16 cellular contexts compared by ENCODE assay signal in genomic region chr16:35188288-35189155, GRCh38.
A peak's percentile ranks its signal among the peaks of the same experiment; 100 is the strongest.
DNase-seq lines count a peak whose midpoint lies in the region; ATAC-seq, FAIRE-seq and TF ChIP-seq lines count a peak whose summit lies in the region.
"Had no signal": no experiment of that assay in that cellular context is flagged by ENCODE, and none has a peak within 500 bp of the region (broad histone marks: within the 10 kb centered on the region; RNA-seq: fewer than 3 reads in every experiment).

No MANE protein-coding gene starts in this region.

- no peaks in the 10 kb centered on the region for H3K36me3 ChIP-seq in SK-N-SH (replicated peaks in 1 of 2; ENCODE audit: control insufficient read depth in 1 of 2, insufficient read depth in 2 of 2, low read length in 1 of 2)
- no peaks in the 10 kb centered on the region for H3K36me3 ChIP-seq in HepG2 (replicated peaks in 1 of 2; ENCODE audit: control insufficient read depth in 1 of 2, insufficient read depth in 2 of 2, low read length in 2 of 2)
- H3K36me3 ChIP-seq: spleen had no signal

- H2AFZ ChIP-seq in SK-N-SH (ENCODE audit: low read depth) (no peak overlapping the region), HepG2 (ENCODE audit: low read length) (no peak overlapping the region)

- TF ChIP-seq EP300 in SK-N-SH (IDR thresholded peaks at IDR 0.05; ENCODE audit: borderline replicate concordance in 1 of 2, low read depth in 1 of 2, low read length in 1 of 2) (no peak), HepG2 (IDR thresholded peaks at IDR 0.05; ENCODE audit: low read depth in 2 of 2, low read length in 2 of 2) (no peak), HepG2 (CRISPR knock-in tag; IDR thresholded peaks at IDR 0.05; ENCODE audit: borderline replicate concordance) (no peak)

- H3K27ac ChIP-seq in SK-N-SH (ENCODE audit: low read depth in 2 of 2, low read length in 1 of 2) (no peak overlapping the region), HepG2 (ENCODE audit: extremely low read length, insufficient read depth, low read length) (no peak overlapping the region)
- H3K27ac ChIP-seq: RWPE1, spleen had no signal

- FAIRE-seq in HepG2 (lab: Jason Lieb, UNC) = no peak
- FAIRE-seq: islet of Langerhans had no signal

- no peaks in the 10 kb centered on the region for H3K9me2 ChIP-seq in SK-N-SH

- TF ChIP-seq POLR2A in HepG2 (IDR thresholded peaks at IDR 0.05; ENCODE audit: insufficient read depth in 1 of 2, low read depth in 2 of 2, low read length in 2 of 2) = no peak

- 18% methylated on average over 5 of the region's 8 CpGs for WGBS in SK-N-SH (ENCODE audit: low lambda C conversion rate)
- WGBS in HepG2 (ENCODE audit: low lambda C conversion rate) = 6% methylated on average over 6 of the region's 8 CpGs

- H3K4me2 ChIP-seq in SK-N-SH (no peak overlapping the region), HepG2 (ENCODE audit: low read depth, low read length) (no peak overlapping the region)

- ATAC-seq in HepG2 (peak; percentile 87), GM18907 (IDR thresholded peaks at IDR 0.05; ENCODE audit: unreplicated experiment) (no peak)
- ATAC-seq: activated CD4-positive, CD25-positive, alpha-beta regulatory T cell treated with anti-CD3 and anti-CD28 coated beads, Interleukin-2, amount 50 U/mL, for 24 hours had no signal

- TF ChIP-seq RAD21 in SK-N-SH (IDR thresholded peaks at IDR 0.05; ENCODE audit: low read length) (peak; percentile 58), HepG2 (CRISPR knock-in tag; IDR thresholded peaks at IDR 0.05) (no peak)

- BruUV-seq in HepG2 (replicated peaks; lab: Mats Ljungman, UMichigan) = no TSS peak

- in situ Hi-C loops in HepG2 (cut with HindIII; ENCODE audit: extremely low pct_ligation_motif_present, low pct_unique_long_range_greater_than_20kb) = no loop called here

- H3K4me3 ChIP-seq in Jurkat, Clone E6-1 (ENCODE audit: low read length) = no peak overlapping the region
- no peak overlapping the region for H3K4me3 ChIP-seq in SK-N-SH (ENCODE audit: low read depth in 2 of 2, low read length in 1 of 2)
- H3K4me3 ChIP-seq in HepG2 (replicated peaks in 1 of 3; ENCODE audit: insufficient read depth in 1 of 3, low read depth in 2 of 3, low read length in 3 of 3) = no peak overlapping the region
- H3K4me3 ChIP-seq: spleen had no signal

- TF ChIP-seq CTCF in SK-N-SH (IDR thresholded peaks at IDR 0.05) (peak; percentile 64), HepG2 (CRISPR knock-in tag; IDR thresholded peaks at IDR 0.05) (peak; percentile 19; the same call in 1 of the 2 replicates)

- peak; percentile 50 for DNase-seq in DMS 273 (lab: John Stamatoyannopoulos, UW; ENCODE audit: unreplicated experiment)
- no peak for DNase-seq in DMS 273 treated with DMSO at 0.1 percent for 48 hours (lab: John Stamatoyannopoulos, UW)
- peak; percentile 0 for DNase-seq in Jurkat, Clone E6-1 (ENCODE audit: low read depth, low spot score)
- DNase-seq in SK-N-SH = peak; percentile 63
- DNase-seq in HepG2 (ENCODE audit: low spot score) = peak; percentile 12
- DNase-seq in stimulated activated CD4-positive, alpha-beta T cell treated with anti-CD3 and anti-CD28 coated beads, Interleukin-4, amount 100 ng/mL, for 1 hour = no peak
- DNase-seq in NCI-H1092 (lab: John Stamatoyannopoulos, UW) = no peak
- DNase-seq: 8988T; activated effector memory CD4-positive, alpha-beta T cell treated with anti-CD3 and anti-CD28 coated beads, Interleukin-2, amount 50 U/mL, for 16 hours; caudate nucleus; DMS79 treated with DMSO at 0.1 percent for 48 hours; spleen had no signal

- H3K9me3 ChIP-seq in SK-N-SH (no peaks in the 10 kb centered on the region), HepG2 (ENCODE audit: low read length) (peaks cover 59% of the 10 kb centered on the region)

- no peak overlapping the region for H3K9ac ChIP-seq in SK-N-SH
- no peak overlapping the region for H3K9ac ChIP-seq in HepG2 (ENCODE audit: insufficient read depth, low read depth, low read length)

- no peaks in the 10 kb centered on the region for H3F3A ChIP-seq in SK-N-SH (replicated peaks; ENCODE audit: insufficient read depth)

- H4K20me1 ChIP-seq in SK-N-SH (ENCODE audit: insufficient read depth) (no peaks in the 10 kb centered on the region), HepG2 (ENCODE audit: insufficient read depth, low read length) (no peaks in the 10 kb centered on the region)

- intact Hi-C loops in HepG2 (cut with micrococcal nuclease; ENCODE audit: unreplicated experiment) = loop anchor here (2.0 kb wide), 1 partner anchor 202 kb away; no protein-coding TSS in a partner anchor

- CTCF ChIA-PET in SK-N-SH (lab: Yijun Ruan, JAX) = interaction anchor here (0.6 to 2.0 kb wide), 9 partner anchors 11 to 220 kb away, joined by 3 to 11 read pairs (median 3); no protein-coding TSS in a partner anchor
- CTCF ChIA-PET in HepG2 (lab: Yijun Ruan, JAX; ENCODE audit: low intra/inter-chr PET ratio, low total read pairs) = no interaction called here

- H3K4me1 ChIP-seq in SK-N-SH (ENCODE audit: control insufficient read depth in 1 of 2, insufficient read depth in 2 of 2, low read depth in 1 of 2, low read length in 1 of 2) = no peaks in the 10 kb centered on the region
- no peaks in the 10 kb centered on the region for H3K4me1 ChIP-seq in HepG2 (ENCODE audit: insufficient read depth, low read length)
- H3K4me1 ChIP-seq: spleen had no signal

- H3K27me3 ChIP-seq in SK-N-SH (ENCODE audit: insufficient read depth) (no peaks in the 10 kb centered on the region), HepG2 (ENCODE audit: control insufficient read depth in 1 of 2, insufficient read depth in 2 of 2, low read length in 2 of 2) (no peaks in the 10 kb centered on the region)
- H3K27me3 ChIP-seq: spleen had no signal

- H3K79me2 ChIP-seq in SK-N-SH (ENCODE audit: insufficient read depth) (no peaks in the 10 kb centered on the region), HepG2 (ENCODE audit: insufficient read depth, low read length) (no peaks in the 10 kb centered on the region)

- POLR2A ChIA-PET in SK-N-SH (lab: Yijun Ruan, JAX) = no interaction called here
- POLR2A ChIA-PET in HepG2 (lab: Yijun Ruan, JAX) = no interaction called here

TF ChIP-seq in SK-N-SH, 30 proteins besides CTCF, POLR2A, EP300 and RAD21:
- peak; percentile 84 for TF ChIP-seq SMC3 (IDR thresholded peaks at IDR 0.05; ENCODE audit: low read depth, low read length)
- TF ChIP-seq RFX5 (IDR thresholded peaks at IDR 0.05; ENCODE audit: low read length) = no peak

TF ChIP-seq in HepG2, 621 proteins besides CTCF, POLR2A, EP300 and RAD21 (continues in another document):
- TF ChIP-seq ZXDC (CRISPR knock-in tag; IDR thresholded peaks at IDR 0.05) (no peak), SMAD1 (CRISPR knock-in tag; IDR thresholded peaks at IDR 0.05; ENCODE audit: borderline replicate concordance, low read depth) (no peak), MXI1 (IDR thresholded peaks at IDR 0.05; ENCODE audit: borderline replicate concordance, low read depth, low read length) (no peak), GPN1 (CRISPR knock-in tag; IDR thresholded peaks at IDR 0.05; ENCODE audit: borderline replicate concordance) (no peak), ZNF282 (IDR thresholded peaks at IDR 0.05; ENCODE audit: partially characterized antibody) (no peak), ZNF878 (CRISPR knock-in tag; IDR thresholded peaks at IDR 0.05) (no peak), ZNF431 (CRISPR knock-in tag; IDR thresholded peaks at IDR 0.05; ENCODE audit: borderline replicate concordance, low read depth) (no peak), KLF12 (CRISPR knock-in tag; IDR thresholded peaks at IDR 0.05; ENCODE audit: borderline replicate concordance) (no peak), ZNF562 (CRISPR knock-in tag; IDR thresholded peaks at IDR 0.05; ENCODE audit: borderline replicate concordance) (no peak), SRY (CRISPR knock-in tag; IDR thresholded peaks at IDR 0.05) (no peak)

Comparison
In these comparisons a context has a peak if more than half of its experiments do, and no peak if none do; other contexts are left out.
1. DNase-seq: peak in DMS 273 (single experiment), Jurkat, Clone E6-1 (single experiment), SK-N-SH (single experiment) and HepG2 (single experiment); none in DMS 273 treated with DMSO at 0.1 percent for 48 hours (single experiment), stimulated activated CD4-positive, alpha-beta T cell treated with anti-CD3 and anti-CD28 coated beads, Interleukin-4, amount 100 ng/mL, for 1 hour (single experiment) and NCI-H1092 (single experiment).